ENCODE assay signal across 16 cellular contexts in the genomic region with DNA sequence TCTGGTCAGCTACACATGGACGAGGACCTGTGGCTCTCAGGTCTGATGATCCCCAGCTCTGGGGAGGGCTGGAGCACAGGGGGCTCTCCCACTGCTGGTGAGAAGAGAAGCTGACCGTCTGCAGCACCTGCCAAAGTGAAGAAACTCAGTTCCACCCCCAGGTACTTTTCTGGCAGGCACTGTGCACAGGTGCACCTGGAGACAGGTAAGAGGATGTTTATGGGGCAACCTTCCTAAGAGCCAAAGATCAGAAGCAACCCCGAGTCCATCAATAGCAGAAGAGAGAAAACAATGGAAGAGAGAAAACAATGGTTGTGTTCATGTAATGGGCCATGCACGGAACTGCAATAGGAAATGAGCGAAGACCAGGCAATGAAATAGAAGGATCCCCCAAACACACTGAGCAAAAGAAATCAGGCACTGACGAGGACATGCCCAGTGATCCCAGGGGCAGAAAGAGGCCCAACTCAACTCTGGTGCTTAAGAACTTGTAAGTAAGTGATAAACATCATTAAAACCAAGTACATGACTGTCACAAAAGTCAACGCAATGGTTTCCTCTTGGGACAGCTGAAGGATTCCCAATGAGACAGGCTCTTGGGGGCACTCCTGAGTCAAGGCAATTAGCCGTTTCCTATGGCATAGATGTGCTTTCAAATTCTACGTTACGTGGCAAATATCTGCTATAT.
"Had no signal": no experiment of that assay in that cellular context is flagged by ENCODE, and none has a peak within 500 bp of the region (broad histone marks: within the 10 kb centered on the region; RNA-seq: fewer than 3 reads in every experiment).

No MANE protein-coding gene starts in this region.

- H3K27ac ChIP-seq: thoracic aorta, uterus had no signal

- H3K27me3 ChIP-seq: uterus had no signal

- H3K36me3 ChIP-seq: thoracic aorta, uterus had no signal

- H3K27ac Mint-ChIP-seq: activated naive CD4-positive, alpha-beta T cell treated with anti-CD3 and anti-CD28 coated beads for 36 hours; activated T-helper 1 cell treated with anti-CD3 and anti-CD28 coated beads, Interleukin-12 subunit alpha, Interleukin-12 subunit beta, Interleukin-2, Interleukin-4 antibody, amounts not matched to agents 30 ng/mL and 10 ng/mL and 1 ng/mL, durations not matched to agents 14 hours and 24 hours and 36 hours; dendritic cell treated with granulocyte-macrophage colony-stimulating factor and Interleukin-4, amounts not matched to agents 40 ng/mL and 50 ng/mL, for 4 days; nephron had no signal

- DNase-seq: activated naive CD4-positive, alpha-beta T cell treated with anti-CD3 and anti-CD28 coated beads for 36 hours; erythroblast; hypothalamus; mammary epithelial cell; mucosa of descending colon; SK-N-SH; stimulated activated CD4-positive, alpha-beta T cell treated with anti-CD3 and anti-CD28 coated beads, Interleukin-15, amount 100 ng/mL, for 24 hours; stimulated activated CD4-positive, alpha-beta T cell treated with anti-CD3 and anti-CD28 coated beads, Interleukin-4, amount 100 ng/mL, for 24 hours; stimulated activated naive CD8-positive, alpha-beta T cell treated with anti-CD3 and anti-CD28 coated beads, Interleukin-15, amount 100 ng/mL, for 72 hours; T-helper 1 cell had no signal

- ATAC-seq: mucosa of descending colon; stimulated activated naive CD8-positive, alpha-beta T cell treated with anti-CD3 and anti-CD28 coated beads, Interleukin-15, amount 100 ng/mL, for 72 hours had no signal

- H3K4me3 Mint-ChIP-seq: activated naive CD4-positive, alpha-beta T cell treated with anti-CD3 and anti-CD28 coated beads for 36 hours; activated T-helper 1 cell treated with anti-CD3 and anti-CD28 coated beads, Interleukin-12 subunit alpha, Interleukin-12 subunit beta, Interleukin-2, Interleukin-4 antibody, amounts not matched to agents 30 ng/mL and 10 ng/mL and 1 ng/mL, durations not matched to agents 14 hours and 24 hours and 36 hours; central memory CD8-positive, alpha-beta T cell; dendritic cell treated with granulocyte-macrophage colony-stimulating factor and Interleukin-4, amounts not matched to agents 40 ng/mL and 50 ng/mL, for 4 days; nephron; stimulated activated naive CD8-positive, alpha-beta T cell treated with anti-CD3 and anti-CD28 coated beads, Interleukin-15, amount 100 ng/mL, for 72 hours had no signal

- H3K4me1 Mint-ChIP-seq: central memory CD8-positive, alpha-beta T cell; stimulated activated naive CD8-positive, alpha-beta T cell treated with anti-CD3 and anti-CD28 coated beads, Interleukin-15, amount 100 ng/mL, for 72 hours had no signal

- H3K4me3 ChIP-seq: mucosa of descending colon, thoracic aorta, uterus had no signal

- H3K9me3 ChIP-seq: mucosa of descending colon, SK-N-SH, thoracic aorta, uterus had no signal

- H3K4me2 ChIP-seq: SK-N-SH had no signal

- H3K4me1 ChIP-seq: uterus had no signal
